Comparison of ENCODE assay signal across 17 cellular contexts in genomic region chr16:56421976-56422669, GRCh38. TPM values are rescaled to one million over a fixed set of nuclear protein-coding genes. Genes with fewer than 3 reads are reported as not detected.
DNase-seq lines count a peak whose midpoint lies in the region; ATAC-seq, FAIRE-seq and TF ChIP-seq lines count a peak whose summit lies in the region.
"Had no signal": no experiment of that assay in that cellular context is flagged by ENCODE, and none has a peak within 500 bp of the region (broad histone marks: within the 10 kb centered on the region; RNA-seq: fewer than 3 reads in every experiment).

No MANE protein-coding gene starts in this region.

- TF ChIP-seq POLR2A in HepG2 (IDR thresholded peaks at IDR 0.05; ENCODE audit: insufficient read depth in 1 of 2, low read depth in 2 of 2, low read length in 2 of 2) (no peak), right lobe of liver (IDR thresholded peaks at IDR 0.05) (no peak)

- no peaks in the 10 kb centered on the region for H3K9me3 Mint-ChIP-seq in memory B cell
- H3K9me3 Mint-ChIP-seq in stimulated activated naive CD8-positive, alpha-beta T cell treated with anti-CD3 and anti-CD28 coated beads, Interleukin-15, amount 100 ng/mL, for 72 hours = no peaks in the 10 kb centered on the region
- no peaks in the 10 kb centered on the region for H3K9me3 Mint-ChIP-seq in WTC11
- H3K9me3 Mint-ChIP-seq: immature natural killer cell had no signal

- H3K4me2 ChIP-seq in HepG2 (ENCODE audit: low read depth, low read length) (peak overlapping the region; percentile 89), PC-3 (ENCODE audit: low read length) (peak overlapping the region; percentile 87; the same call in 1 of the 2 replicates)

- H3K9me2 ChIP-seq in PC-3 (replicated peaks; ENCODE audit: low read length) = no peaks in the 10 kb centered on the region

- TF ChIP-seq RAD21 in HepG2 (CRISPR knock-in tag; IDR thresholded peaks at IDR 0.05) = no peak

- TF ChIP-seq EP300 in HepG2 (IDR thresholded peaks at IDR 0.05; ENCODE audit: low read depth in 2 of 2, low read length in 2 of 2) = no peak
- TF ChIP-seq EP300 in HepG2 (CRISPR knock-in tag; IDR thresholded peaks at IDR 0.05; ENCODE audit: borderline replicate concordance) = no peak

- no peak for ATAC-seq in HepG2
- ATAC-seq in right lobe of liver = no peak
- no peak for ATAC-seq in PC-3
- no peak for ATAC-seq in memory B cell (ENCODE audit: low read depth)
- ATAC-seq in stimulated activated naive CD8-positive, alpha-beta T cell treated with anti-CD3 and anti-CD28 coated beads, Interleukin-15, amount 100 ng/mL, for 72 hours = no peak
- ATAC-seq in WTC11 = no peak
- no peak for ATAC-seq in HG03565 (IDR thresholded peaks at IDR 0.05; ENCODE audit: unreplicated experiment)

- H2AFZ ChIP-seq in HepG2 (ENCODE audit: low read length) (no peak overlapping the region), PC-3 (ENCODE audit: low read length) (no peak overlapping the region)

- H4K20me1 ChIP-seq in HepG2 (ENCODE audit: insufficient read depth, low read length) (peaks cover 11% of the 10 kb centered on the region), PC-3 (ENCODE audit: low read length) (peaks cover 22% of the 10 kb centered on the region; the same call in 1 of the 2 replicates)

- H3K4me1 Mint-ChIP-seq in memory B cell (peaks cover 35% of the 10 kb centered on the region), WTC11 (peaks cover 42% of the 10 kb centered on the region)
- H3K4me1 Mint-ChIP-seq in stimulated activated naive CD8-positive, alpha-beta T cell treated with anti-CD3 and anti-CD28 coated beads, Interleukin-15, amount 100 ng/mL, for 72 hours = peaks cover 46% of the 10 kb centered on the region

- DNase-seq in HepG2 (ENCODE audit: low spot score) = peak; percentile 62
- no peak for DNase-seq in right lobe of liver
- no peak for DNase-seq in PC-3
- DNase-seq in memory B cell (ENCODE audit: low spot score in 2 of 2) = no peak
- DNase-seq in stimulated activated naive CD8-positive, alpha-beta T cell treated with anti-CD3 and anti-CD28 coated beads, Interleukin-15, amount 100 ng/mL, for 72 hours = no peak
- no peak for DNase-seq in WTC11 (ENCODE audit: low spot score)
- no peak for DNase-seq in NCI-H345 treated with DMSO at 0.1 percent for 48 hours (lab: John Stamatoyannopoulos, UW; ENCODE audit: unreplicated experiment)
- DNase-seq: activated CD4-positive, alpha-beta T cell treated with anti-CD3 and anti-CD28 coated beads, Interleukin-2, amount 50 U/mL, for 48 hours; anterior cingulate cortex; immature natural killer cell; NCI-H146; NCI-H446 treated with DMSO at 0.1 percent for 48 hours; small intestine; stimulated activated naive CD4-positive, alpha-beta T cell treated with Interleukin-2 at 50 U/mL for 16 hours had no signal

- H3K4me1 ChIP-seq in HepG2 (ENCODE audit: insufficient read depth, low read length) (peaks cover 68% of the 10 kb centered on the region), right lobe of liver (peaks cover 0 to 41% (median 14%) of the 10 kb centered on the region in 4 donors), PC-3 (ENCODE audit: insufficient read depth, low read length) (peaks cover 47% of the 10 kb centered on the region)

- H3K27ac ChIP-seq in HepG2 (ENCODE audit: extremely low read length, insufficient read depth, low read length) = no peak overlapping the region
- H3K27ac ChIP-seq in right lobe of liver = no peak overlapping the region
- H3K27ac ChIP-seq in PC-3 (ENCODE audit: low read length) = no peak overlapping the region
- H3K27ac ChIP-seq: vagina had no signal

- H3K4me3 ChIP-seq in HepG2 (replicated peaks in 1 of 3; ENCODE audit: insufficient read depth in 1 of 3, low read depth in 2 of 3, low read length in 3 of 3) (no peak overlapping the region), right lobe of liver (no peak overlapping the region), PC-3 (ENCODE audit: low read length) (no peak overlapping the region)
- H3K4me3 ChIP-seq: vagina had no signal

- 88% methylated on average over 5 of the region's 5 CpGs for WGBS in HepG2 (ENCODE audit: low lambda C conversion rate)
- WGBS in right lobe of liver (ENCODE audit: insufficient coverage, low coverage, low lambda C conversion rate, missing lambda C conversion rate) = 94% methylated on average over 5 of the region's 5 CpGs

- no peak overlapping the region; the same call in 1 of the 2 replicates for H3K9ac ChIP-seq in HepG2 (ENCODE audit: insufficient read depth, low read depth, low read length)
- no peak overlapping the region for H3K9ac ChIP-seq in PC-3 (ENCODE audit: low read length)

- intact Hi-C loops in HepG2 (cut with micrococcal nuclease; ENCODE audit: unreplicated experiment) = loop anchor here (2.0 kb wide), 1 partner anchor 13 kb away; no protein-coding TSS in a partner anchor
- intact Hi-C loops in right lobe of liver (cut with DNase I) = no loop called here
- intact Hi-C loops in PC-3 (cut with micrococcal nuclease) = no loop called here

- TF ChIP-seq CTCF in HepG2 (CRISPR knock-in tag; IDR thresholded peaks at IDR 0.05) = no peak
- no peak for TF ChIP-seq CTCF in right lobe of liver (IDR thresholded peaks at IDR 0.05)
- no peak for TF ChIP-seq CTCF in PC-3 (conservative IDR thresholded peaks at IDR 0.05; ENCODE audit: low read depth, low read length)
- no peak for TF ChIP-seq CTCF in WTC11 (IDR thresholded peaks at IDR 0.05)

- no peaks in the 10 kb centered on the region for H3K9me3 ChIP-seq in HepG2 (ENCODE audit: low read length)
- H3K9me3 ChIP-seq in right lobe of liver = no peaks in the 10 kb centered on the region
- no peaks in the 10 kb centered on the region for H3K9me3 ChIP-seq in PC-3 (ENCODE audit: low read length)
- H3K9me3 ChIP-seq: vagina had no signal

- no TSS peak for BruUV-seq in HepG2 (replicated peaks; lab: Mats Ljungman, UMichigan)
- BruUV-seq in PC-3 (replicated peaks; lab: Mats Ljungman, UMichigan) = no TSS peak

- POLR2A ChIA-PET in HepG2 (lab: Yijun Ruan, JAX) (interaction anchor here (0.7 to 2.3 kb wide), 2 partner anchors 13 to 29 kb away, joined by 3 to 6 read pairs; partner anchors contain the start of genes NUDT21 and OGFOD1), PC-3 (lab: Charles Lee; ENCODE audit: unreplicated experiment) (no interaction called here), WTC11 (lab: Charles Lee) (no interaction called here)

- no peaks in the 10 kb centered on the region; a peak in 2 of 5 replicates for H3K27me3 ChIP-seq in HepG2 (ENCODE audit: control insufficient read depth in 1 of 2, insufficient read depth in 2 of 2, low read length in 2 of 2)
- no peaks in the 10 kb centered on the region for H3K27me3 ChIP-seq in right lobe of liver
- H3K27me3 ChIP-seq in PC-3 (ENCODE audit: low read length) = no peaks in the 10 kb centered on the region
- H3K27me3 ChIP-seq: vagina had no signal

- in situ Hi-C loops in HepG2 (cut with HindIII; ENCODE audit: extremely low pct_ligation_motif_present, low pct_unique_long_range_greater_than_20kb) = no loop called here

- FAIRE-seq in HepG2 (lab: Jason Lieb, UNC) = no peak
- FAIRE-seq: colon, small intestine had no signal

- H3K27me3 Mint-ChIP-seq in memory B cell = no peaks in the 10 kb centered on the region
- H3K27me3 Mint-ChIP-seq in stimulated activated naive CD8-positive, alpha-beta T cell treated with anti-CD3 and anti-CD28 coated beads, Interleukin-15, amount 100 ng/mL, for 72 hours = no peaks in the 10 kb centered on the region
- peaks cover 14% of the 10 kb centered on the region for H3K27me3 Mint-ChIP-seq in WTC11 (ENCODE audit: low read depth)

- H3K79me2 ChIP-seq in HepG2 (ENCODE audit: insufficient read depth, low read length) (peaks cover 71% of the 10 kb centered on the region), PC-3 (ENCODE audit: low read length) (peaks cover 77% of the 10 kb centered on the region)

- H3K27ac Mint-ChIP-seq in memory B cell (peak overlapping the region; percentile 96), WTC11 (no peak overlapping the region)
- peak overlapping the region in 1 of 2 donors; percentile 47 for H3K27ac Mint-ChIP-seq in stimulated activated naive CD8-positive, alpha-beta T cell treated with anti-CD3 and anti-CD28 coated beads, Interleukin-15, amount 100 ng/mL, for 72 hours

- H3F3A ChIP-seq in PC-3 (ENCODE audit: low read length, unreplicated experiment) = peaks cover 3% of the 10 kb centered on the region

- H3K36me3 ChIP-seq in HepG2 (replicated peaks in 1 of 2; ENCODE audit: control insufficient read depth in 1 of 2, insufficient read depth in 2 of 2, low read length in 2 of 2) = peaks cover 0 to 2% of the 10 kb centered on the region in 2 experiments; a peak in 3 of 5 replicates
- H3K36me3 ChIP-seq in right lobe of liver = no peaks in the 10 kb centered on the region
- H3K36me3 ChIP-seq in PC-3 (ENCODE audit: low read depth, low read length) = no peaks in the 10 kb centered on the region
- H3K36me3 ChIP-seq: vagina had no signal

- CTCF ChIA-PET in HepG2 (lab: Yijun Ruan, JAX; ENCODE audit: low intra/inter-chr PET ratio, low total read pairs) (no interaction called here), PC-3 (lab: Charles Lee) (no interaction called here), WTC11 (lab: Charles Lee) (interaction anchor here (1.4 kb wide), 1 partner anchor 66 kb away, joined by 3 read pairs; no protein-coding TSS in a partner anchor)

- H3K4me3 Mint-ChIP-seq in memory B cell (peak overlapping the region; percentile 81), WTC11 (no peak overlapping the region)
- peak overlapping the region; percentile 4 to 17 for H3K4me3 Mint-ChIP-seq in stimulated activated naive CD8-positive, alpha-beta T cell treated with anti-CD3 and anti-CD28 coated beads, Interleukin-15, amount 100 ng/mL, for 72 hours

- no peaks in the 10 kb centered on the region for H3K36me3 Mint-ChIP-seq in memory B cell
- no peaks in the 10 kb centered on the region for H3K36me3 Mint-ChIP-seq in WTC11
- H3K36me3 Mint-ChIP-seq: immature natural killer cell had no signal

RNA-seq across cellular contexts. Expression of gene AMFR, which starts 3.2 kb away (rescaled TPM):
- total RNA-seq in HepG2 (2016; rRNA removed; fragmentation: Illumina TruSeq; extraction: Trizol) = 80.0 and 108 TPM in 2 replicates
- 55.3 and 57.1 TPM in 2 replicates for total RNA-seq in HepG2 (2016; cell fraction: cytosol; rRNA removed; fragmentation: Illumina TruSeq; extraction: Trizol; ENCODE audit: low read depth)
- total RNA-seq in HepG2 (2016; cell fraction: insoluble cytoplasmic fraction; rRNA removed; fragmentation: Illumina TruSeq; extraction: Trizol) = 75.8 and 107 TPM in 2 replicates
- 115 and 121 TPM in 2 replicates for total RNA-seq in HepG2 (2016; cell fraction: membrane; rRNA removed; fragmentation: Illumina TruSeq; extraction: Trizol)
- 88.4 and 97.8 TPM in 2 replicates for total RNA-seq in HepG2 (2016; cell fraction: nucleus; rRNA removed; fragmentation: Illumina TruSeq; extraction: Trizol)
- polyA plus RNA-seq in HepG2 (2011; rRNA removed) = 52.9 and 65.3 TPM in 2 replicates
- polyA plus RNA-seq in HepG2 (2011; cell fraction: cytosol; rRNA removed) = 73.6 and 88.0 TPM in 2 replicates
- 63.5 and 69.1 TPM in 2 replicates for polyA plus RNA-seq in HepG2 (2011; cell fraction: nucleus; rRNA removed)
- polyA plus RNA-seq in HepG2 (2012) = 68.8 and 77.0 TPM in 2 replicates
- 27.7 and 29.0 TPM in 2 replicates for polyA plus RNA-seq in HepG2 (2016; cell fraction: cytosol; fragmentation: Illumina TruSeq; extraction: Trizol; ENCODE audit: low read depth)
- 47.4 and 56.2 TPM in 2 replicates for polyA plus RNA-seq in HepG2 (2016; cell fraction: insoluble cytoplasmic fraction; fragmentation: Illumina TruSeq; extraction: Trizol; ENCODE audit: low read depth)
- 56.5 and 62.9 TPM in 2 replicates for polyA plus RNA-seq in HepG2 (2016; cell fraction: membrane; fragmentation: Illumina TruSeq; extraction: Trizol; ENCODE audit: low read depth)
- 75.6 and 79.3 TPM in 2 replicates for polyA plus RNA-seq in HepG2 (2016; cell fraction: nucleus; fragmentation: Illumina TruSeq; extraction: Trizol; ENCODE audit: insufficient read depth, low read depth)
- polyA minus RNA-seq in HepG2 (2011; rRNA and poly(A)+ RNA removed; ENCODE audit: low replicate concordance) = 174 and 688 TPM in 2 replicates
- polyA minus RNA-seq in HepG2 (2011; cell fraction: cytosol; rRNA and poly(A)+ RNA removed) = 186 and 219 TPM in 2 replicates
- polyA minus RNA-seq in HepG2 (2011; cell fraction: nucleus; rRNA and poly(A)+ RNA removed) = 164 and 181 TPM in 2 replicates
- total RNA-seq in right lobe of liver = 100 to 1,000 TPM in 4 of 6 experiments, 10 to 100 TPM in 2; 92.2 to 189 (median 137) TPM
- total RNA-seq in PC-3 (2014; rRNA removed) = 98.9 and 107 TPM in 2 replicates
- total RNA-seq in WTC11 (2021) = 31.2 to 34.5 TPM (median 31.7 TPM) in 3 replicates

RNA-seq across cellular contexts. Expression of gene NUDT21, which starts 29.0 kb away (rescaled TPM):
- total RNA-seq in HepG2 (2016; rRNA removed; fragmentation: Illumina TruSeq; extraction: Trizol) (210 and 320 TPM in 2 replicates), right lobe of liver (10 to 100 TPM; 26.2 to 35.8 (median 30.3) TPM), PC-3 (2014; rRNA removed) (44.5 and 109 TPM in 2 replicates), WTC11 (2021) (247 to 263 TPM (median 259 TPM) in 3 replicates)
- total RNA-seq in HepG2 (2016; cell fraction: cytosol; rRNA removed; fragmentation: Illumina TruSeq; extraction: Trizol; ENCODE audit: low read depth) = 59.7 and 74.4 TPM in 2 replicates
- 213 and 328 TPM in 2 replicates for total RNA-seq in HepG2 (2016; cell fraction: insoluble cytoplasmic fraction; rRNA removed; fragmentation: Illumina TruSeq; extraction: Trizol)
- total RNA-seq in HepG2 (2016; cell fraction: membrane; rRNA removed; fragmentation: Illumina TruSeq; extraction: Trizol) = 88.9 and 94.1 TPM in 2 replicates
- total RNA-seq in HepG2 (2016; cell fraction: nucleus; rRNA removed; fragmentation: Illumina TruSeq; extraction: Trizol) = 86.2 and 94.1 TPM in 2 replicates
- 162 and 177 TPM in 2 replicates for polyA plus RNA-seq in HepG2 (2011; rRNA removed)
- 66.5 and 107 TPM in 2 replicates for polyA plus RNA-seq in HepG2 (2011; cell fraction: cytosol; rRNA removed)
- 51.0 and 61.4 TPM in 2 replicates for polyA plus RNA-seq in HepG2 (2011; cell fraction: nucleus; rRNA removed)
- 136 and 140 TPM in 2 replicates for polyA plus RNA-seq in HepG2 (2012)
- 77.0 and 85.0 TPM in 2 replicates for polyA plus RNA-seq in HepG2 (2016; cell fraction: cytosol; fragmentation: Illumina TruSeq; extraction: Trizol; ENCODE audit: low read depth)
- polyA plus RNA-seq in HepG2 (2016; cell fraction: insoluble cytoplasmic fraction; fragmentation: Illumina TruSeq; extraction: Trizol; ENCODE audit: low read depth) = 268 and 272 TPM in 2 replicates
- 76.9 and 88.0 TPM in 2 replicates for polyA plus RNA-seq in HepG2 (2016; cell fraction: membrane; fragmentation: Illumina TruSeq; extraction: Trizol; ENCODE audit: low read depth)
- polyA plus RNA-seq in HepG2 (2016; cell fraction: nucleus; fragmentation: Illumina TruSeq; extraction: Trizol; ENCODE audit: insufficient read depth, low read depth) = 92.2 and 106 TPM in 2 replicates
- polyA minus RNA-seq in HepG2 (2011; rRNA and poly(A)+ RNA removed; ENCODE audit: low replicate concordance) = 103 and 183 TPM in 2 replicates
- polyA minus RNA-seq in HepG2 (2011; cell fraction: cytosol; rRNA and poly(A)+ RNA removed) = 89.5 and 101 TPM in 2 replicates
- polyA minus RNA-seq in HepG2 (2011; cell fraction: nucleus; rRNA and poly(A)+ RNA removed) = 81.6 and 84.1 TPM in 2 replicates

RNA-seq across cellular contexts. Expression of gene OGFOD1, which starts 29.2 kb away (rescaled TPM):
- total RNA-seq in HepG2 (2016; rRNA removed; fragmentation: Illumina TruSeq; extraction: Trizol) = 81.3 and 160 TPM in 2 replicates
- 6.6 and 8.4 TPM in 2 replicates for total RNA-seq in HepG2 (2016; cell fraction: cytosol; rRNA removed; fragmentation: Illumina TruSeq; extraction: Trizol; ENCODE audit: low read depth)
- 86.8 and 157 TPM in 2 replicates for total RNA-seq in HepG2 (2016; cell fraction: insoluble cytoplasmic fraction; rRNA removed; fragmentation: Illumina TruSeq; extraction: Trizol)
- total RNA-seq in HepG2 (2016; cell fraction: membrane; rRNA removed; fragmentation: Illumina TruSeq; extraction: Trizol) = 20.3 and 27.2 TPM in 2 replicates
- total RNA-seq in HepG2 (2016; cell fraction: nucleus; rRNA removed; fragmentation: Illumina TruSeq; extraction: Trizol) = 53.7 and 58.7 TPM in 2 replicates
- 31.1 and 35.2 TPM in 2 replicates for polyA plus RNA-seq in HepG2 (2011; rRNA removed)
- 20.7 and 32.8 TPM in 2 replicates for polyA plus RNA-seq in HepG2 (2011; cell fraction: cytosol; rRNA removed)
- 11.1 and 14.6 TPM in 2 replicates for polyA plus RNA-seq in HepG2 (2011; cell fraction: nucleus; rRNA removed)
- 44.7 and 68.7 TPM in 2 replicates for polyA plus RNA-seq in HepG2 (2012)
- polyA plus RNA-seq in HepG2 (2016; cell fraction: cytosol; fragmentation: Illumina TruSeq; extraction: Trizol; ENCODE audit: low read depth) = 6.1 and 7.5 TPM in 2 replicates
- polyA plus RNA-seq in HepG2 (2016; cell fraction: insoluble cytoplasmic fraction; fragmentation: Illumina TruSeq; extraction: Trizol; ENCODE audit: low read depth) = 139 and 141 TPM in 2 replicates
- 14.8 and 18.5 TPM in 2 replicates for polyA plus RNA-seq in HepG2 (2016; cell fraction: membrane; fragmentation: Illumina TruSeq; extraction: Trizol; ENCODE audit: low read depth)
- 48.7 and 52.3 TPM in 2 replicates for polyA plus RNA-seq in HepG2 (2016; cell fraction: nucleus; fragmentation: Illumina TruSeq; extraction: Trizol; ENCODE audit: insufficient read depth, low read depth)
- 28.6 and 57.3 TPM in 2 replicates for polyA minus RNA-seq in HepG2 (2011; rRNA and poly(A)+ RNA removed; ENCODE audit: low replicate concordance)
- 24.4 and 40.4 TPM in 2 replicates for polyA minus RNA-seq in HepG2 (2011; cell fraction: cytosol; rRNA and poly(A)+ RNA removed)
- polyA minus RNA-seq in HepG2 (2011; cell fraction: nucleus; rRNA and poly(A)+ RNA removed) = 61.2 and 74.1 TPM in 2 replicates
- total RNA-seq in right lobe of liver = 10 to 100 TPM; 12.2 to 32.0 (median 17.4) TPM
- 46.4 and 55.5 TPM in 2 replicates for total RNA-seq in PC-3 (2014; rRNA removed)
- 50.5 to 52.2 TPM (median 50.7 TPM) in 3 replicates for total RNA-seq in WTC11 (2021)

Comparison
In these comparisons a context has a peak if more than half of its experiments do, and no peak if none do; other contexts are left out.
1. Of the 50 proteins assayed by ChIP-seq in both HepG2 and WTC11: peak only in HepG2: ATF2, NR2C2 and ZNF281; only in WTC11: none; in both: none; in neither: 46; mixed calls (peak in some experiments, not most) for 1.